Comparison of ENCODE assay signal across 8 cellular contexts in genomic region chr14:30559638-30560071, GRCh38. TPM values are rescaled to one million over a fixed set of nuclear protein-coding genes. Genes with fewer than 3 reads are reported as not detected.
DNase-seq lines count a peak whose midpoint lies in the region; ATAC-seq and TF ChIP-seq lines count a peak whose summit lies in the region.

No MANE protein-coding gene starts in this region.

- peaks cover 57% of the 10 kb centered on the region for H3K79me2 ChIP-seq in smooth muscle cell (ENCODE audit: low read depth)

- POLR2A ChIA-PET in HEK293 (lab: Yijun Ruan, JAX), result interaction anchor here (1.5 kb wide), 1 partner anchor 63 kb away, joined by 4 read pairs; the partner anchor contains the start of gene SCFD1

- H2AFZ ChIP-seq in smooth muscle cell (ENCODE audit: low read depth), result peak overlapping the region; percentile 99

- H3K4me3 ChIP-seq in HEK293 (ENCODE audit: low read depth, low read length) (peak overlapping the region; percentile 93), iPS-20b (ENCODE audit: low read length) (peak overlapping the region; percentile 94), smooth muscle cell (peak overlapping the region; percentile 87)

- H3K27me3 ChIP-seq in iPS-20b (ENCODE audit: insufficient read depth, low read length) (no peaks in the 10 kb centered on the region), smooth muscle cell (ENCODE audit: low read depth) (no peaks in the 10 kb centered on the region)

- ATAC-seq in GM18870 (IDR thresholded peaks at IDR 0.05; ENCODE audit: unreplicated experiment), result no peak

- in situ Hi-C loops in G401 (cut with HindIII; ENCODE audit: low sequenced_read_pairs), result no loop called here

- DNase-seq in G401 (ENCODE audit: low spot score), result peak; percentile 36
- DNase-seq in NCI-H2107 treated with DMSO at 0.1 percent for 48 hours (lab: John Stamatoyannopoulos, UW; ENCODE audit: unreplicated experiment), result peak; percentile 89
- peak; percentile 34 for DNase-seq in amniotic epithelial cell (ENCODE audit: low read depth)
- DNase-seq in smooth muscle cell (lab: John Stamatoyannopoulos, UW; ENCODE audit: unreplicated experiment), result no peak
- no peak for DNase-seq in activated CD4-positive, CD25-positive, alpha-beta regulatory T cell treated with anti-CD3 and anti-CD28 coated beads, Interleukin-2, amount 50 U/mL, for 72 hours

- H3K4me1 ChIP-seq in HEK293 (ENCODE audit: control insufficient read depth, insufficient read depth, low read length) (peaks cover 7% of the 10 kb centered on the region), iPS-20b (ENCODE audit: insufficient read depth, low read length) (peaks cover 12% of the 10 kb centered on the region), smooth muscle cell (ENCODE audit: low read depth) (peaks cover 27% of the 10 kb centered on the region)

- under 1% methylated on average over 16 of the region's 16 CpGs for WGBS in smooth muscle cell (ENCODE audit: low lambda C conversion rate)

- H3K36me3 ChIP-seq in HEK293 (ENCODE audit: control insufficient read depth in 2 of 2, insufficient read depth in 1 of 2, low read length in 2 of 2), result peaks cover 4 to 6% of the 10 kb centered on the region in 2 experiments
- H3K36me3 ChIP-seq in iPS-20b (ENCODE audit: insufficient read depth, low read depth, low read length), result peaks cover 9% of the 10 kb centered on the region; the same call in 1 of the 2 replicates
- H3K36me3 ChIP-seq in smooth muscle cell (ENCODE audit: low read depth), result no peaks in the 10 kb centered on the region

- CTCF ChIA-PET in HEK293 (lab: Yijun Ruan, JAX), result no interaction called here

- H3F3A ChIP-seq in smooth muscle cell (ENCODE audit: low read depth), result peaks cover 10% of the 10 kb centered on the region

- TF ChIP-seq CTCF in HEK293 (tag by site-specific recombination; IDR thresholded peaks at IDR 0.05) (no peak), smooth muscle cell (IDR thresholded peaks at IDR 0.05; ENCODE audit: borderline replicate concordance, insufficient read depth, poor library complexity, severe bottlenecking) (no peak)

- H3K27ac ChIP-seq in HEK293 (ENCODE audit: extremely low read depth, low read depth, low read length) (peak overlapping the region; percentile 75), iPS-20b (ENCODE audit: low read length) (peak overlapping the region; percentile 64), smooth muscle cell (ENCODE audit: low read depth) (peak overlapping the region; percentile 86)

- peak overlapping the region; percentile 92 for H3K4me2 ChIP-seq in smooth muscle cell

- H3K9ac ChIP-seq in iPS-20b (ENCODE audit: low read depth, low read length) (peak overlapping the region; percentile 94), smooth muscle cell (ENCODE audit: low read depth) (peak overlapping the region; percentile 84)

- H4K20me1 ChIP-seq in smooth muscle cell (ENCODE audit: low read depth), result peaks cover 46% of the 10 kb centered on the region

- no peaks in the 10 kb centered on the region for H3K9me3 ChIP-seq in HEK293 (ENCODE audit: control insufficient read depth, insufficient read depth, low read depth, low read length)
- H3K9me3 ChIP-seq in iPS-20b (ENCODE audit: insufficient read depth, low read depth, low read length), result no peaks in the 10 kb centered on the region
- no peaks in the 10 kb centered on the region for H3K9me3 ChIP-seq in smooth muscle cell (replicated peaks; ENCODE audit: low read depth)

TF ChIP-seq in HEK293, 187 proteins besides CTCF, POLR2A, EP300 and RAD21:
- TF ChIP-seq ZNF335 (tag by site-specific recombination; conservative IDR thresholded peaks at IDR 0.05) (peak; percentile 68), FEZF1 (tag by site-specific recombination; IDR thresholded peaks at IDR 0.05) (peak; percentile 69), ZNF585B (tag by site-specific recombination; IDR thresholded peaks at IDR 0.05) (no peak), ZNF548 (tag by site-specific recombination; IDR thresholded peaks at IDR 0.05) (no peak), PRDM6 (tag by site-specific recombination; IDR thresholded peaks at IDR 0.05) (peak; percentile 60)

RNA-seq across cellular contexts. Expression of gene G2E3, which starts 0.7 kb away (rescaled TPM):
- total RNA-seq in G401 (2014; rRNA removed; shearing (Covaris generic)), result 22.7 and 41.9 TPM in 2 replicates
- total RNA-seq in smooth muscle cell, result 25.1 and 34.2 TPM in 2 replicates
- 15.0 and 15.2 TPM in 2 replicates for polyA plus RNA-seq in smooth muscle cell

Comparison
In these comparisons a context has a peak if more than half of its experiments do, and no peak if none do; other contexts are left out.
1. DNase-seq: peak in G401 (single experiment), NCI-H2107 treated with DMSO at 0.1 percent for 48 hours (single experiment) and amniotic epithelial cell (single experiment); none in smooth muscle cell (single experiment) and activated CD4-positive, CD25-positive, alpha-beta regulatory T cell treated with anti-CD3 and anti-CD28 coated beads, Interleukin-2, amount 50 U/mL, for 72 hours (single experiment).
2. Peak in every context shown above with its lines, with median percentiles within 50 percentile points of each other: H3K27ac ChIP-seq and H3K4me3 ChIP-seq.